ENCODE assay signal across 10 cellular contexts in the genomic region with DNA sequence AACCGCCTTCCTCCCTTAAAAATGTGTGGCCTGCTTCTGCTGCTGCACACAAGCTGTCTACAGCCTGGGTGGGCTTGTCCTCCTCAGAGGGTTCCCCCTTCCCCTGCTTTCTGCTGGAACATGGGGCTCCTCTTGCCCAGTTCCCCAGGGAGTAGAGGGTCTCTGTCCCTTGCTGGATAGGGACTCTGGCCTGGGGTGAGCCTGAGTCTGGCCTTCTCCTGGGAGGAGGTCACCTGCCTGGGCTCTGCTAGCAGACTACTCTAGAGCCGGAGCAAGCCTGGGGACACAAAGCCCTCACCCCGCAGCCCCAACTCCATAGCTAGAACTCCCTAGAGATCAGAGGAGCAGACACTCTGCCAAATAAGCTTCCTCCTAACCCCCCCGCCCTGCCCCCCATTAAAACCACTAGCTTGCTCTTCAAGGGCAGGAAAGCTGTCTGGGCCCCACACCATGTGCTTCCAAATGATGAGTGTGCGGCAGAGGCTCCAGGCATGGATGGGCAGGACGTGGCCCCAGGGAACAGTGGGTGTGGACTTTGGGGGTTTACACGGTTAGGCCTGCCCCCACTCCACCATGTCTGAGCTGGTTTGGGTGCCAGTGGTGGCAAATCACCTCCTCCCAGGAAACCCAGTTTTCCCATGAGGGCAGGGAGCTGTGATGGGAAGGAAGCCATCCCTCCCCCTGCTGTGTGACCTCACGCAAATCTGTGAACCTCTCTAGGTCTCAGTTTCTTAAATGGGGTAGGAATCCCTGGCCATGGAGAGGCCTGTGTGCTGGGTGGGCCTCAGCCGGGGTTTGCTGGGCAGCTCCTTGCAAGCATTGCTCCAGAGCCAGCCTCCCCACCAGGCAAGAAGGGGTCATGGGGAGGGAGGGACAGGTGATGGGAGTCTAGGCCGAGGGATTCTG. TPM values are rescaled to one million over a fixed set of nuclear protein-coding genes. Genes with fewer than 3 reads are reported as not detected.
DNase-seq lines count a peak whose midpoint lies in the region; ATAC-seq and FAIRE-seq lines count a peak whose summit lies in the region.
"Had no signal": no experiment of that assay in that cellular context is flagged by ENCODE, and none has a peak within 500 bp of the region (broad histone marks: within the 10 kb centered on the region; RNA-seq: fewer than 3 reads in every experiment).

No MANE protein-coding gene starts in this region.

- H3K4me1 ChIP-seq in effector memory CD4-positive, alpha-beta T cell (ENCODE audit: control insufficient read depth, insufficient read depth, low read length, poor library complexity, severe bottlenecking) = peaks cover 97% of the 10 kb centered on the region

- peak overlapping the region; percentile 90 for H3K27ac Mint-ChIP-seq in activated CD4-positive, alpha-beta memory T cell treated with anti-CD3 and anti-CD28 coated beads for 36 hours
- no peak overlapping the region for H3K27ac Mint-ChIP-seq in activated CD4-positive, alpha-beta memory T cell treated with anti-CD3 and anti-CD28 coated beads, Interleukin-2, amount 10 ng/mL, durations not matched to agents 7 days and 5 days
- H3K27ac Mint-ChIP-seq in stimulated activated naive B cell treated with anti-CD40 and anti-IgM and Interleukin-4, amounts not matched to agents 10 μg/mL and 1 μg/mL and 100 μg/mL, for 72 hours = peak overlapping the region; percentile 79
- H3K27ac Mint-ChIP-seq: activated T-helper 2 cell treated with anti-CD3 and anti-CD28 coated beads, Interferon-gamma antibody, Interleukin-2, Interleukin-4, amounts not matched to agents 10 μg/mL and 5 μg/mL and 100 μg/mL, durations not matched to agents 14 hours and 24 hours and 36 hours had no signal

- no peaks in the 10 kb centered on the region for H3K27me3 ChIP-seq in effector memory CD4-positive, alpha-beta T cell (replicated peaks; ENCODE audit: control insufficient read depth, insufficient read depth, low read length, poor library complexity, severe bottlenecking)

- no peaks in the 10 kb centered on the region for H3K9me3 Mint-ChIP-seq in activated CD4-positive, alpha-beta memory T cell treated with anti-CD3 and anti-CD28 coated beads for 36 hours
- H3K9me3 Mint-ChIP-seq in activated CD4-positive, alpha-beta memory T cell treated with anti-CD3 and anti-CD28 coated beads, Interleukin-2, amount 10 ng/mL, durations not matched to agents 7 days and 5 days = no peaks in the 10 kb centered on the region
- no peaks in the 10 kb centered on the region for H3K9me3 Mint-ChIP-seq in stimulated activated naive B cell treated with anti-CD40 and anti-IgM and Interleukin-4, amounts not matched to agents 10 μg/mL and 1 μg/mL and 100 μg/mL, for 72 hours
- H3K9me3 Mint-ChIP-seq: activated T-helper 2 cell treated with anti-CD3 and anti-CD28 coated beads, Interferon-gamma antibody, Interleukin-2, Interleukin-4, amounts not matched to agents 10 μg/mL and 5 μg/mL and 100 μg/mL, durations not matched to agents 14 hours and 24 hours and 36 hours had no signal

- peak overlapping the region; percentile 40 for H3K4me3 ChIP-seq in effector memory CD4-positive, alpha-beta T cell (ENCODE audit: insufficient read depth, low read depth, low read length, poor library complexity, severe bottlenecking)

- POLR2A ChIA-PET in activated CD4-positive, alpha-beta memory T cell treated with anti-CD3 and anti-CD28 coated beads for 36 hours (lab: Charles Lee) = interaction anchor here (1.0 to 5.2 kb wide), 7 partner anchors 8 to 52 kb away, joined by 3 to 37 read pairs (median 5); a partner anchor contains a TSS
- POLR2A ChIA-PET in activated CD4-positive, alpha-beta memory T cell treated with anti-CD3 and anti-CD28 coated beads, Interleukin-2, amount 10 ng/mL, durations not matched to agents 7 days and 5 days (lab: Charles Lee) = interaction anchor here (1.2 to 2.5 kb wide), 4 partner anchors 9 to 52 kb away, joined by 5 to 12 read pairs (median 10); a partner anchor contains a TSS

- FAIRE-seq in RCC 7860 (lab: Jason Lieb, UNC) = peak; percentile 62

- H3K36me3 ChIP-seq in effector memory CD4-positive, alpha-beta T cell (ENCODE audit: control insufficient read depth, insufficient read depth, low read length) = peaks cover 39% of the 10 kb centered on the region

- no peaks in the 10 kb centered on the region for H3K9me3 ChIP-seq in effector memory CD4-positive, alpha-beta T cell (ENCODE audit: control insufficient read depth, low read length)

- DNase-seq in activated CD4-positive, alpha-beta memory T cell treated with anti-CD3 and anti-CD28 coated beads for 36 hours = peak; percentile 60
- DNase-seq in activated CD4-positive, alpha-beta memory T cell treated with anti-CD3 and anti-CD28 coated beads, Interleukin-2, amount 10 ng/mL, durations not matched to agents 7 days and 5 days = no peak
- DNase-seq in RCC 7860 (ENCODE audit: low spot score) (peak; percentile 75), NCI-H2227 treated with DMSO at 0.1 percent for 48 hours (lab: John Stamatoyannopoulos, UW) (no peak), CD1c-positive myeloid dendritic cell (ENCODE audit: extremely low spot score) (no peak)
- peak in 1 of 3 donors; percentile 60 for DNase-seq in effector memory CD4-positive, alpha-beta T cell
- DNase-seq in stimulated activated naive B cell treated with anti-CD40 and anti-IgM and Interleukin-4, amounts not matched to agents 10 μg/mL and 1 μg/mL and 100 μg/mL, for 72 hours = no peak
- DNase-seq in activated CD4-positive, CD25-positive, alpha-beta regulatory T cell treated with anti-CD3 and anti-CD28 coated beads, Interleukin-2, amount 50 U/mL, for 72 hours = no peak

- intact Hi-C loops in activated CD4-positive, alpha-beta memory T cell treated with anti-CD3 and anti-CD28 coated beads for 36 hours (cut with micrococcal nuclease) = no loop called here

- peaks cover 99% of the 10 kb centered on the region for H3K4me1 Mint-ChIP-seq in activated CD4-positive, alpha-beta memory T cell treated with anti-CD3 and anti-CD28 coated beads for 36 hours (ENCODE audit: low read depth)
- peaks cover 73% of the 10 kb centered on the region for H3K4me1 Mint-ChIP-seq in activated CD4-positive, alpha-beta memory T cell treated with anti-CD3 and anti-CD28 coated beads, Interleukin-2, amount 10 ng/mL, durations not matched to agents 7 days and 5 days
- H3K4me1 Mint-ChIP-seq in stimulated activated naive B cell treated with anti-CD40 and anti-IgM and Interleukin-4, amounts not matched to agents 10 μg/mL and 1 μg/mL and 100 μg/mL, for 72 hours = peaks cover 39 to 57% of the 10 kb centered on the region in 2 donors

- H3K36me3 Mint-ChIP-seq in activated CD4-positive, alpha-beta memory T cell treated with anti-CD3 and anti-CD28 coated beads for 36 hours = peaks cover 44% of the 10 kb centered on the region
- H3K36me3 Mint-ChIP-seq in activated CD4-positive, alpha-beta memory T cell treated with anti-CD3 and anti-CD28 coated beads, Interleukin-2, amount 10 ng/mL, durations not matched to agents 7 days and 5 days (ENCODE audit: low read depth) = peaks cover 13% of the 10 kb centered on the region
- peaks cover 10 to 27% of the 10 kb centered on the region in 2 donors for H3K36me3 Mint-ChIP-seq in stimulated activated naive B cell treated with anti-CD40 and anti-IgM and Interleukin-4, amounts not matched to agents 10 μg/mL and 1 μg/mL and 100 μg/mL, for 72 hours

- no peak overlapping the region for H3K4me3 Mint-ChIP-seq in activated CD4-positive, alpha-beta memory T cell treated with anti-CD3 and anti-CD28 coated beads for 36 hours
- H3K4me3 Mint-ChIP-seq in activated CD4-positive, alpha-beta memory T cell treated with anti-CD3 and anti-CD28 coated beads, Interleukin-2, amount 10 ng/mL, durations not matched to agents 7 days and 5 days = no peak overlapping the region
- no peak overlapping the region for H3K4me3 Mint-ChIP-seq in stimulated activated naive B cell treated with anti-CD40 and anti-IgM and Interleukin-4, amounts not matched to agents 10 μg/mL and 1 μg/mL and 100 μg/mL, for 72 hours

- no peaks in the 10 kb centered on the region for H3K27me3 Mint-ChIP-seq in activated CD4-positive, alpha-beta memory T cell treated with anti-CD3 and anti-CD28 coated beads for 36 hours
- peaks cover 47% of the 10 kb centered on the region for H3K27me3 Mint-ChIP-seq in activated CD4-positive, alpha-beta memory T cell treated with anti-CD3 and anti-CD28 coated beads, Interleukin-2, amount 10 ng/mL, durations not matched to agents 7 days and 5 days
- H3K27me3 Mint-ChIP-seq in stimulated activated naive B cell treated with anti-CD40 and anti-IgM and Interleukin-4, amounts not matched to agents 10 μg/mL and 1 μg/mL and 100 μg/mL, for 72 hours = peaks cover 0 to 6% of the 10 kb centered on the region in 2 donors

- CTCF ChIA-PET in activated CD4-positive, alpha-beta memory T cell treated with anti-CD3 and anti-CD28 coated beads for 36 hours (lab: Charles Lee) = interaction anchor here (0.7 to 17.1 kb wide), 7 partner anchors 9 to 85 kb away, joined by 3 to 253 read pairs (median 13); no protein-coding TSS in a partner anchor
- CTCF ChIA-PET in activated CD4-positive, alpha-beta memory T cell treated with anti-CD3 and anti-CD28 coated beads, Interleukin-2, amount 10 ng/mL, durations not matched to agents 7 days and 5 days (lab: Charles Lee) = interaction anchor here (1.3 to 1.7 kb wide), 3 partner anchors 14 to 85 kb away, joined by 4 to 6 read pairs (median 5); no protein-coding TSS in a partner anchor

- ATAC-seq in stimulated activated naive B cell treated with anti-CD40 and anti-IgM and Interleukin-4, amounts not matched to agents 10 μg/mL and 1 μg/mL and 100 μg/mL, for 72 hours (replicated peaks) = peak; percentile 28 to 33

- H3K27ac ChIP-seq in effector memory CD4-positive, alpha-beta T cell (ENCODE audit: insufficient read depth, low read length, poor library complexity, severe bottlenecking) = peak overlapping the region; percentile 98
- H3K27ac ChIP-seq: HL-60 had no signal

RNA-seq across cellular contexts. Expression of a gene that starts 10.1 kb away (rescaled TPM):
- 10 to 100 TPM; 59.3 to 65.6 TPM for total RNA-seq in activated CD4-positive, alpha-beta memory T cell treated with anti-CD3 and anti-CD28 coated beads for 36 hours
- total RNA-seq in activated CD4-positive, alpha-beta memory T cell treated with anti-CD3 and anti-CD28 coated beads, Interleukin-2, amount 10 ng/mL, durations not matched to agents 7 days and 5 days = 10 to 100 TPM; 19.2 to 21.9 TPM

RNA-seq across cellular contexts. Expression of a gene that starts 52.2 kb away (rescaled TPM):
- 100 to 1,000 TPM; 284 to 286 TPM for total RNA-seq in activated CD4-positive, alpha-beta memory T cell treated with anti-CD3 and anti-CD28 coated beads for 36 hours
- 100 to 1,000 TPM; 197 to 205 TPM for total RNA-seq in activated CD4-positive, alpha-beta memory T cell treated with anti-CD3 and anti-CD28 coated beads, Interleukin-2, amount 10 ng/mL, durations not matched to agents 7 days and 5 days

Comparison
In these comparisons a context has a peak if more than half of its experiments do, and no peak if none do; other contexts are left out.
1. DNase-seq: peak in activated CD4-positive, alpha-beta memory T cell treated with anti-CD3 and anti-CD28 coated beads for 36 hours (single experiment) and RCC 7860 (single experiment); none in activated CD4-positive, alpha-beta memory T cell treated with anti-CD3 and anti-CD28 coated beads, Interleukin-2, amount 10 ng/mL, durations not matched to agents 7 days and 5 days (single experiment), stimulated activated naive B cell treated with anti-CD40 and anti-IgM and Interleukin-4, amounts not matched to agents 10 μg/mL and 1 μg/mL and 100 μg/mL, for 72 hours (single experiment), NCI-H2227 treated with DMSO at 0.1 percent for 48 hours (single experiment), CD1c-positive myeloid dendritic cell (single experiment) and activated CD4-positive, CD25-positive, alpha-beta regulatory T cell treated with anti-CD3 and anti-CD28 coated beads, Interleukin-2, amount 50 U/mL, for 72 hours (single experiment).